In genomic region chr9:35665471-35665818, GRCh38 we compare ENCODE assay signal across 10 cellular contexts. TPM values are rescaled to one million over a fixed set of nuclear protein-coding genes. Genes with fewer than 3 reads are reported as not detected.
A peak's percentile ranks its signal among the peaks of the same experiment; 100 is the strongest.
DNase-seq lines count a peak whose midpoint lies in the region; ATAC-seq, FAIRE-seq and TF ChIP-seq lines count a peak whose summit lies in the region.
"Had no signal": no experiment of that assay in that cellular context is flagged by ENCODE, and none has a peak within 500 bp of the region (broad histone marks: within the 10 kb centered on the region; RNA-seq: fewer than 3 reads in every experiment).

No MANE protein-coding gene starts in this region.

- no peaks in the 10 kb centered on the region for H3K9me3 Mint-ChIP-seq in CD8-positive, alpha-beta memory T cell

- intact Hi-C loops in pancreas (cut with DNase I): no loop called here

- no peak for FAIRE-seq in pancreas (lab: Jason Lieb, UNC)
- FAIRE-seq: TTC549 had no signal

- H3K9ac ChIP-seq in OCI-LY3 (ENCODE audit: low read length): peak overlapping the region; percentile 95

- DNase-seq in CD8-positive, alpha-beta memory T cell: no peak
- DNase-seq in epithelial cell of proximal tubule (ENCODE audit: low read depth) (no peak), pancreas (no peak)

- no peaks in the 10 kb centered on the region for H3K27me3 ChIP-seq in CD8-positive, alpha-beta memory T cell (ENCODE audit: insufficient read depth, low read length, poor library complexity, severe bottlenecking)
- H3K27me3 ChIP-seq in OCI-LY3 (ENCODE audit: low read depth, low read length) (no peaks in the 10 kb centered on the region), pancreas (no peaks in the 10 kb centered on the region)

- peak overlapping the region; percentile 73 to 100 (median 96) for H3K27ac Mint-ChIP-seq in CD8-positive, alpha-beta memory T cell

- peaks cover 47 to 62% (median 58%) of the 10 kb centered on the region in 3 donors for H3K4me1 Mint-ChIP-seq in CD8-positive, alpha-beta memory T cell

- H3K36me3 ChIP-seq in CD8-positive, alpha-beta memory T cell (ENCODE audit: insufficient read depth, low read length): peaks cover 5% of the 10 kb centered on the region
- H3K36me3 ChIP-seq in OCI-LY3 (replicated peaks; ENCODE audit: low read depth, low read length) (peaks cover 31% of the 10 kb centered on the region), pancreas (no peaks in the 10 kb centered on the region)

- peaks cover 46% of the 10 kb centered on the region for H3K4me1 ChIP-seq in CD8-positive, alpha-beta memory T cell (ENCODE audit: insufficient read depth, low read length)
- peaks cover 19% of the 10 kb centered on the region for H3K4me1 ChIP-seq in OCI-LY3 (ENCODE audit: low read length)
- H3K4me1 ChIP-seq in pancreas: peaks cover 37 to 43% (median 43%) of the 10 kb centered on the region in 3 donors

- TF ChIP-seq CTCF in OCI-LY3 (IDR thresholded peaks at IDR 0.05; ENCODE audit: low read depth, low read length): no peak
- no peak for TF ChIP-seq CTCF in epithelial cell of proximal tubule (conservative IDR thresholded peaks at IDR 0.05; ENCODE audit: low read depth, low read length)
- TF ChIP-seq CTCF in pancreas (IDR thresholded peaks at IDR 0.05): no peak

- 27 to 31% methylated on average over 5 of the region's 5 CpGs for WGBS in pancreas, 2 donors

- peak overlapping the region; percentile 84 for H3K4me3 ChIP-seq in CD8-positive, alpha-beta memory T cell (ENCODE audit: low read length)
- H3K4me3 ChIP-seq in OCI-LY3 (ENCODE audit: low read length) (peak overlapping the region; percentile 91), epithelial cell of proximal tubule (ENCODE audit: low read depth, low read length) (peak overlapping the region; percentile 71), pancreas (peak overlapping the region; percentile 26 to 51 (median 42))

- no peaks in the 10 kb centered on the region for H4K20me1 ChIP-seq in OCI-LY3 (ENCODE audit: insufficient read depth, low read length)

- H3K4me2 ChIP-seq in OCI-LY3 (ENCODE audit: low read length): peak overlapping the region; percentile 96

- peak overlapping the region; percentile 75 for H2AFZ ChIP-seq in OCI-LY3 (ENCODE audit: low read depth, low read length)

- no peak for ATAC-seq in pancreas
- no peak for ATAC-seq in HG02763 (IDR thresholded peaks at IDR 0.05; ENCODE audit: unreplicated experiment)
- no peak for ATAC-seq in HG02938 (IDR thresholded peaks at IDR 0.05; ENCODE audit: unreplicated experiment)
- no peak for ATAC-seq in GM18870 (IDR thresholded peaks at IDR 0.05; ENCODE audit: unreplicated experiment)
- ATAC-seq in GM18502 (IDR thresholded peaks at IDR 0.05; ENCODE audit: poor library complexity, unreplicated experiment): no peak

- peak overlapping the region; percentile 87 to 91 (median 89) for H3K4me3 Mint-ChIP-seq in CD8-positive, alpha-beta memory T cell

- H3K36me3 Mint-ChIP-seq in CD8-positive, alpha-beta memory T cell: peaks cover 2 to 12% (median 10%) of the 10 kb centered on the region in 3 donors

- no peaks in the 10 kb centered on the region for H3K9me3 ChIP-seq in CD8-positive, alpha-beta memory T cell (ENCODE audit: low read length)
- H3K9me3 ChIP-seq in OCI-LY3 (ENCODE audit: insufficient read depth, low read length) (no peaks in the 10 kb centered on the region), pancreas (no peaks in the 10 kb centered on the region)

- CTCF ChIA-PET in CD8-positive, alpha-beta memory T cell (lab: Charles Lee): interaction anchor here (0.7 to 8.6 kb wide), 10 partner anchors 8 to 62 kb away, joined by 3 to 82 read pairs (median 8); partner anchors contain the start of genes CCDC107 and RMRP

- peaks cover 15% of the 10 kb centered on the region for H3K79me2 ChIP-seq in OCI-LY3 (ENCODE audit: low read length)

- peak overlapping the region; percentile 39 for H3K27ac ChIP-seq in CD8-positive, alpha-beta memory T cell (ENCODE audit: low read depth, low read length)
- H3K27ac ChIP-seq in OCI-LY3 (ENCODE audit: low read length) (no peak overlapping the region), pancreas (peak overlapping the region in 1 of 4 donors; percentile 1)

- POLR2A ChIA-PET in CD8-positive, alpha-beta memory T cell (lab: Charles Lee): interaction anchor here (1.1 to 2.1 kb wide), 2 partner anchors 60 to 67 kb away, joined by 4 to 6 read pairs; partner anchors contain the start of genes CREB3, TESK1 and TLN1

- H3K27me3 Mint-ChIP-seq in CD8-positive, alpha-beta memory T cell: peaks cover 0 to 2% of the 10 kb centered on the region in 2 donors

RNA-seq across cellular contexts. Expression of gene ARHGEF39, which starts 0.5 kb away (rescaled TPM):
- total RNA-seq in CD8-positive, alpha-beta memory T cell: 10 to 100 TPM in 1 of 2 experiments, 1 to 10 TPM in 1; 7.7 to 10.7 TPM
- polyA plus RNA-seq in CD8-positive, alpha-beta memory T cell: 1.2 TPM
- total RNA-seq in epithelial cell of proximal tubule: 11.9 and 17.5 TPM in 2 replicates
- 1 to 10 TPM in 3 of 6 donors, under 1 TPM in 3; 0.20 to 1.2 (median 0.98) TPM for total RNA-seq in pancreas
- polyA plus RNA-seq in pancreas: 1 to 10 TPM; 1.4 to 2.0 TPM

RNA-seq across cellular contexts. Expression of gene CCDC107, which starts 7.4 kb away (rescaled TPM):
- 10 to 100 TPM; 18.5 to 20.0 TPM for total RNA-seq in CD8-positive, alpha-beta memory T cell
- polyA plus RNA-seq in CD8-positive, alpha-beta memory T cell: 105 TPM
- total RNA-seq in epithelial cell of proximal tubule (19.0 and 35.4 TPM in 2 replicates), pancreas (10 to 100 TPM; 13.8 to 32.6 (median 19.0) TPM)
- polyA plus RNA-seq in pancreas: 10 to 100 TPM; 55.4 to 84.7 TPM

RNA-seq across cellular contexts. Expression of gene RMRP, which starts 7.6 kb away (rescaled TPM):
- total RNA-seq in CD8-positive, alpha-beta memory T cell: over 10,000 TPM in 1 of 2 experiments, 1,000 to 10,000 TPM in 1; 7,718 to 11,549 TPM
- not detected for polyA plus RNA-seq in CD8-positive, alpha-beta memory T cell
- total RNA-seq in epithelial cell of proximal tubule: 3,154 and 10,636 TPM in 2 replicates
- over 10,000 TPM in 4 of 6 donors, 1,000 to 10,000 TPM in 2; 3,151 to 15,171 (median 11,469) TPM for total RNA-seq in pancreas
- 100 to 1,000 TPM in 1 of 2 donors, 10 to 100 TPM in 1; 80.5 to 300 TPM for polyA plus RNA-seq in pancreas

RNA-seq across cellular contexts. Expression of gene CA9, which starts 8.3 kb away (rescaled TPM):
- under 1 TPM in 1 of 2 experiments, not detected in 1; 0.75 TPM for total RNA-seq in CD8-positive, alpha-beta memory T cell
- not detected for polyA plus RNA-seq in CD8-positive, alpha-beta memory T cell
- 0.43 TPM in 1 of 2 replicates, not detected in the other for total RNA-seq in epithelial cell of proximal tubule
- total RNA-seq in pancreas: 10 to 100 TPM in 2 of 6 donors, 1 to 10 TPM in 4; 1.2 to 75.6 (median 5.7) TPM
- 10 to 100 TPM in 1 of 2 donors, 1 to 10 TPM in 1; 9.2 to 17.9 TPM for polyA plus RNA-seq in pancreas

RNA-seq across cellular contexts. Expression of gene SIT1, which starts 14.7 kb away (rescaled TPM):
- 10 to 100 TPM; 43.1 TPM for total RNA-seq in CD8-positive, alpha-beta memory T cell
- polyA plus RNA-seq in CD8-positive, alpha-beta memory T cell: 196 TPM
- total RNA-seq in epithelial cell of proximal tubule (not detected in 2 replicates), pancreas (under 1 TPM in 4 of 6 donors, not detected in 2; 0.25 to 0.59 (median 0.46) TPM)
- under 1 TPM; 0.27 to 0.45 TPM for polyA plus RNA-seq in pancreas
- total RNA-seq: occipital lobe had no signal
